1 cellular context compared by ENCODE assay signal in the genomic region with DNA sequence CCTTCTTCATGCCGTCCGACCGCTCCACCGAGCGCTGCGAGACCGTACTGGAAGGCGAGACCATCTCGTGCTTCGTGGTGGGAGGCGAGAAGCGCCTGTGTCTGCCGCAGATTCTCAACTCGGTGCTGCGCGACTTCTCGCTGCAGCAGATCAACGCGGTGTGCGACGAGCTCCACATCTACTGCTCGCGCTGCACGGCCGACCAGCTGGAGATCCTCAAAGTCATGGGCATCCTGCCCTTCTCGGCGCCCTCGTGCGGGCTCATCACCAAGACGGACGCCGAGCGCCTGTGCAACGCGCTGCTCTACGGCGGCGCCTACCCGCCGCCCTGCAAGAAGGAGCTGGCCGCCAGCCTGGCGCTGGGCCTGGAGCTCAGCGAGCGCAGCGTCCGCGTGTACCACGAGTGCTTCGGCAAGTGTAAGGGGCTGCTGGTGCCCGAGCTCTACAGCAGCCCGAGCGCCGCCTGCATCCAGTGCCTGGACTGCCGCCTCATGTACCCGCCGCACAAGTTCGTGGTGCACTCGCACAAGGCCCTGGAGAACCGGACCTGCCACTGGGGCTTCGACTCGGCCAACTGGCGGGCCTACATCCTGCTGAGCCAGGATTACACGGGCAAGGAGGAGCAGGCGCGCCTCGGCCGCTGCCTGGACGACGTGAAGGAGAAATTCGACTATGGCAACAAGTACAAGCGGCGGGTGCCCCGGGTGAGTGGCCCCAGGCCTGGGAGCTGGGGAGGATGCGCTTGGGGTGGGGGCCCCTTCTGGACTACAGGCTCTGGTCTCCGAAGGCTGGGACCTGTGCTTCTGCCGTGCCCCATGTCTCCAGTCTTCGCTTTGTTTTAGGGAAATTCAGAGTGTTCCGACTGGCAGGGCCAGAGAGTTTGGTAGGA.
TF ChIP-seq lines count a peak whose summit lies in the region.

No MANE protein-coding gene starts in this region.

TF ChIP-seq in HepG2, 621 proteins besides CTCF, POLR2A, EP300 and RAD21 (continued from another document and continues in another):
- TF ChIP-seq, protein P1, sequence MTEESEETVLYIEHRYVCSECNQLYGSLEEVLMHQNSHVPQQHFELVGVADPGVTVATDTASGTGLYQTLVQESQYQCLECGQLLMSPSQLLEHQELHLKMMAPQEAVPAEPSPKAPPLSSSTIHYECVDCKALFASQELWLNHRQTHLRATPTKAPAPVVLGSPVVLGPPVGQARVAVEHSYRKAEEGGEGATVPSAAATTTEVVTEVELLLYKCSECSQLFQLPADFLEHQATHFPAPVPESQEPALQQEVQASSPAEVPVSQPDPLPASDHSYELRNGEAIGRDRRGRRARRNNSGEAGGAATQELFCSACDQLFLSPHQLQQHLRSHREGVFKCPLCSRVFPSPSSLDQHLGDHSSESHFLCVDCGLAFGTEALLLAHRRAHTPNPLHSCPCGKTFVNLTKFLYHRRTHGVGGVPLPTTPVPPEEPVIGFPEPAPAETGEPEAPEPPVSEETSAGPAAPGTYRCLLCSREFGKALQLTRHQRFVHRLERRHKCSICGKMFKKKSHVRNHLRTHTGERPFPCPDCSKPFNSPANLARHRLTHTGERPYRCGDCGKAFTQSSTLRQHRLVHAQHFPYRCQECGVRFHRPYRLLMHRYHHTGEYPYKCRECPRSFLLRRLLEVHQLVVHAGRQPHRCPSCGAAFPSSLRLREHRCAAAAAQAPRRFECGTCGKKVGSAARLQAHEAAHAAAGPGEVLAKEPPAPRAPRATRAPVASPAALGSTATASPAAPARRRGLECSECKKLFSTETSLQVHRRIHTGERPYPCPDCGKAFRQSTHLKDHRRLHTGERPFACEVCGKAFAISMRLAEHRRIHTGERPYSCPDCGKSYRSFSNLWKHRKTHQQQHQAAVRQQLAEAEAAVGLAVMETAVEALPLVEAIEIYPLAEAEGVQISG (CRISPR knock-in tag; IDR thresholded peaks at IDR 0.05), result 0 out of 2 replicates have a peak, but pooled peaks have one; percentile 22
- TF ChIP-seq ZNF850 (CRISPR knock-in tag; conservative IDR thresholded peaks at IDR 0.05), result no peak
- TF ChIP-seq, protein P2, sequence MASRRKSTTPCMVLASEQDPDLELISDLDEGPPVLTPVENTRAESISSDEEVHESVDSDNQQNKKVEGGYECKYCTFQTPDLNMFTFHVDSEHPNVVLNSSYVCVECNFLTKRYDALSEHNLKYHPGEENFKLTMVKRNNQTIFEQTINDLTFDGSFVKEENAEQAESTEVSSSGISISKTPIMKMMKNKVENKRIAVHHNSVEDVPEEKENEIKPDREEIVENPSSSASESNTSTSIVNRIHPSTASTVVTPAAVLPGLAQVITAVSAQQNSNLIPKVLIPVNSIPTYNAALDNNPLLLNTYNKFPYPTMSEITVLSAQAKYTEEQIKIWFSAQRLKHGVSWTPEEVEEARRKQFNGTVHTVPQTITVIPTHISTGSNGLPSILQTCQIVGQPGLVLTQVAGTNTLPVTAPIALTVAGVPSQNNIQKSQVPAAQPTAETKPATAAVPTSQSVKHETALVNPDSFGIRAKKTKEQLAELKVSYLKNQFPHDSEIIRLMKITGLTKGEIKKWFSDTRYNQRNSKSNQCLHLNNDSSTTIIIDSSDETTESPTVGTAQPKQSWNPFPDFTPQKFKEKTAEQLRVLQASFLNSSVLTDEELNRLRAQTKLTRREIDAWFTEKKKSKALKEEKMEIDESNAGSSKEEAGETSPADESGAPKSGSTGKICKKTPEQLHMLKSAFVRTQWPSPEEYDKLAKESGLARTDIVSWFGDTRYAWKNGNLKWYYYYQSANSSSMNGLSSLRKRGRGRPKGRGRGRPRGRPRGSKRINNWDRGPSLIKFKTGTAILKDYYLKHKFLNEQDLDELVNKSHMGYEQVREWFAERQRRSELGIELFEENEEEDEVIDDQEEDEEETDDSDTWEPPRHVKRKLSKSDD (CRISPR knock-in tag; IDR thresholded peaks at IDR 0.05; ENCODE audit: low read depth), result no peak
- TF ChIP-seq, protein P3, sequence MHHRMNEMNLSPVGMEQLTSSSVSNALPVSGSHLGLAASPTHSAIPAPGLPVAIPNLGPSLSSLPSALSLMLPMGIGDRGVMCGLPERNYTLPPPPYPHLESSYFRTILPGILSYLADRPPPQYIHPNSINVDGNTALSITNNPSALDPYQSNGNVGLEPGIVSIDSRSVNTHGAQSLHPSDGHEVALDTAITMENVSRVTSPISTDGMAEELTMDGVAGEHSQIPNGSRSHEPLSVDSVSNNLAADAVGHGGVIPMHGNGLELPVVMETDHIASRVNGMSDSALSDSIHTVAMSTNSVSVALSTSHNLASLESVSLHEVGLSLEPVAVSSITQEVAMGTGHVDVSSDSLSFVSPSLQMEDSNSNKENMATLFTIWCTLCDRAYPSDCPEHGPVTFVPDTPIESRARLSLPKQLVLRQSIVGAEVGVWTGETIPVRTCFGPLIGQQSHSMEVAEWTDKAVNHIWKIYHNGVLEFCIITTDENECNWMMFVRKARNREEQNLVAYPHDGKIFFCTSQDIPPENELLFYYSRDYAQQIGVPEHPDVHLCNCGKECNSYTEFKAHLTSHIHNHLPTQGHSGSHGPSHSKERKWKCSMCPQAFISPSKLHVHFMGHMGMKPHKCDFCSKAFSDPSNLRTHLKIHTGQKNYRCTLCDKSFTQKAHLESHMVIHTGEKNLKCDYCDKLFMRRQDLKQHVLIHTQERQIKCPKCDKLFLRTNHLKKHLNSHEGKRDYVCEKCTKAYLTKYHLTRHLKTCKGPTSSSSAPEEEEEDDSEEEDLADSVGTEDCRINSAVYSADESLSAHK (CRISPR knock-in tag; IDR thresholded peaks at IDR 0.05; ENCODE audit: borderline replicate concordance), result no peak
- no peak for TF ChIP-seq ZNF790 (CRISPR knock-in tag; IDR thresholded peaks at IDR 0.05; ENCODE audit: borderline replicate concordance)
- TF ChIP-seq, protein P4, sequence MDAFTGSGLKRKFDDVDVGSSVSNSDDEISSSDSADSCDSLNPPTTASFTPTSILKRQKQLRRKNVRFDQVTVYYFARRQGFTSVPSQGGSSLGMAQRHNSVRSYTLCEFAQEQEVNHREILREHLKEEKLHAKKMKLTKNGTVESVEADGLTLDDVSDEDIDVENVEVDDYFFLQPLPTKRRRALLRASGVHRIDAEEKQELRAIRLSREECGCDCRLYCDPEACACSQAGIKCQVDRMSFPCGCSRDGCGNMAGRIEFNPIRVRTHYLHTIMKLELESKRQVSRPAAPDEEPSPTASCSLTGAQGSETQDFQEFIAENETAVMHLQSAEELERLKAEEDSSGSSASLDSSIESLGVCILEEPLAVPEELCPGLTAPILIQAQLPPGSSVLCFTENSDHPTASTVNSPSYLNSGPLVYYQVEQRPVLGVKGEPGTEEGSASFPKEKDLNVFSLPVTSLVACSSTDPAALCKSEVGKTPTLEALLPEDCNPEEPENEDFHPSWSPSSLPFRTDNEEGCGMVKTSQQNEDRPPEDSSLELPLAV (CRISPR knock-in tag; conservative IDR thresholded peaks at IDR 0.05; ENCODE audit: low read depth), result no peak
- TF ChIP-seq, protein P5, sequence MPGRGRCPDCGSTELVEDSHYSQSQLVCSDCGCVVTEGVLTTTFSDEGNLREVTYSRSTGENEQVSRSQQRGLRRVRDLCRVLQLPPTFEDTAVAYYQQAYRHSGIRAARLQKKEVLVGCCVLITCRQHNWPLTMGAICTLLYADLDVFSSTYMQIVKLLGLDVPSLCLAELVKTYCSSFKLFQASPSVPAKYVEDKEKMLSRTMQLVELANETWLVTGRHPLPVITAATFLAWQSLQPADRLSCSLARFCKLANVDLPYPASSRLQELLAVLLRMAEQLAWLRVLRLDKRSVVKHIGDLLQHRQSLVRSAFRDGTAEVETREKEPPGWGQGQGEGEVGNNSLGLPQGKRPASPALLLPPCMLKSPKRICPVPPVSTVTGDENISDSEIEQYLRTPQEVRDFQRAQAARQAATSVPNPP (CRISPR knock-in tag; IDR thresholded peaks at IDR 0.05), result no peak
- TF ChIP-seq HIVEP1 (CRISPR knock-in tag; IDR thresholded peaks at IDR 0.05), result 0 out of 2 replicates have a peak, but pooled peaks have one; percentile 12
- 0 out of 2 replicates have a peak, but pooled peaks have one; percentile 71 for TF ChIP-seq ZNF432 (CRISPR knock-in tag; IDR thresholded peaks at IDR 0.05; ENCODE audit: borderline replicate concordance)
- no peak for TF ChIP-seq EHMT2 (IDR thresholded peaks at IDR 0.05; ENCODE audit: borderline replicate concordance, low read depth, low read length)
- TF ChIP-seq, protein P6, sequence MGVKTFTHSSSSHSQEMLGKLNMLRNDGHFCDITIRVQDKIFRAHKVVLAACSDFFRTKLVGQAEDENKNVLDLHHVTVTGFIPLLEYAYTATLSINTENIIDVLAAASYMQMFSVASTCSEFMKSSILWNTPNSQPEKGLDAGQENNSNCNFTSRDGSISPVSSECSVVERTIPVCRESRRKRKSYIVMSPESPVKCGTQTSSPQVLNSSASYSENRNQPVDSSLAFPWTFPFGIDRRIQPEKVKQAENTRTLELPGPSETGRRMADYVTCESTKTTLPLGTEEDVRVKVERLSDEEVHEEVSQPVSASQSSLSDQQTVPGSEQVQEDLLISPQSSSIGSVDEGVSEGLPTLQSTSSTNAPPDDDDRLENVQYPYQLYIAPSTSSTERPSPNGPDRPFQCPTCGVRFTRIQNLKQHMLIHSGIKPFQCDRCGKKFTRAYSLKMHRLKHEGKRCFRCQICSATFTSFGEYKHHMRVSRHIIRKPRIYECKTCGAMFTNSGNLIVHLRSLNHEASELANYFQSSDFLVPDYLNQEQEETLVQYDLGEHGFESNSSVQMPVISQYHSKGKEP (CRISPR knock-in tag; IDR thresholded peaks at IDR 0.05), result no peak
- TF ChIP-seq ZNF331 (CRISPR knock-in tag; IDR thresholded peaks at IDR 0.05), result no peak
- no peak for TF ChIP-seq BRCA1 (CRISPR knock-in tag; IDR thresholded peaks at IDR 0.05)
- TF ChIP-seq, protein P7, sequence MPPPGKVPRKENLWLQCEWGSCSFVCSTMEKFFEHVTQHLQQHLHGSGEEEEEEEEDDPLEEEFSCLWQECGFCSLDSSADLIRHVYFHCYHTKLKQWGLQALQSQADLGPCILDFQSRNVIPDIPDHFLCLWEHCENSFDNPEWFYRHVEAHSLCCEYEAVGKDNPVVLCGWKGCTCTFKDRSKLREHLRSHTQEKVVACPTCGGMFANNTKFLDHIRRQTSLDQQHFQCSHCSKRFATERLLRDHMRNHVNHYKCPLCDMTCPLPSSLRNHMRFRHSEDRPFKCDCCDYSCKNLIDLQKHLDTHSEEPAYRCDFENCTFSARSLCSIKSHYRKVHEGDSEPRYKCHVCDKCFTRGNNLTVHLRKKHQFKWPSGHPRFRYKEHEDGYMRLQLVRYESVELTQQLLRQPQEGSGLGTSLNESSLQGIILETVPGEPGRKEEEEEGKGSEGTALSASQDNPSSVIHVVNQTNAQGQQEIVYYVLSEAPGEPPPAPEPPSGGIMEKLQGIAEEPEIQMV (CRISPR knock-in tag; IDR thresholded peaks at IDR 0.05; ENCODE audit: low read depth), result 0 out of 2 replicates have a peak, but pooled peaks have one; percentile 53
- TF ChIP-seq ZMYM3 (CRISPR knock-in tag; IDR thresholded peaks at IDR 0.05), result no peak
- TF ChIP-seq SRY (CRISPR knock-in tag; IDR thresholded peaks at IDR 0.05), result no peak
- no peak for TF ChIP-seq MEIS1 (CRISPR knock-in tag; IDR thresholded peaks at IDR 0.05; ENCODE audit: borderline replicate concordance)
- no peak for TF ChIP-seq FIP1L1 (IDR thresholded peaks at IDR 0.05; ENCODE audit: borderline replicate concordance, insufficient read depth, low read depth, low read length)
- no peak for TF ChIP-seq ZFP36L2 (CRISPR knock-in tag; IDR thresholded peaks at IDR 0.05)
- peak; percentile 51; the same call in 1 of the 2 replicates for TF ChIP-seq ZSCAN21 (CRISPR knock-in tag; IDR thresholded peaks at IDR 0.05; ENCODE audit: borderline replicate concordance)
- TF ChIP-seq, protein P8, sequence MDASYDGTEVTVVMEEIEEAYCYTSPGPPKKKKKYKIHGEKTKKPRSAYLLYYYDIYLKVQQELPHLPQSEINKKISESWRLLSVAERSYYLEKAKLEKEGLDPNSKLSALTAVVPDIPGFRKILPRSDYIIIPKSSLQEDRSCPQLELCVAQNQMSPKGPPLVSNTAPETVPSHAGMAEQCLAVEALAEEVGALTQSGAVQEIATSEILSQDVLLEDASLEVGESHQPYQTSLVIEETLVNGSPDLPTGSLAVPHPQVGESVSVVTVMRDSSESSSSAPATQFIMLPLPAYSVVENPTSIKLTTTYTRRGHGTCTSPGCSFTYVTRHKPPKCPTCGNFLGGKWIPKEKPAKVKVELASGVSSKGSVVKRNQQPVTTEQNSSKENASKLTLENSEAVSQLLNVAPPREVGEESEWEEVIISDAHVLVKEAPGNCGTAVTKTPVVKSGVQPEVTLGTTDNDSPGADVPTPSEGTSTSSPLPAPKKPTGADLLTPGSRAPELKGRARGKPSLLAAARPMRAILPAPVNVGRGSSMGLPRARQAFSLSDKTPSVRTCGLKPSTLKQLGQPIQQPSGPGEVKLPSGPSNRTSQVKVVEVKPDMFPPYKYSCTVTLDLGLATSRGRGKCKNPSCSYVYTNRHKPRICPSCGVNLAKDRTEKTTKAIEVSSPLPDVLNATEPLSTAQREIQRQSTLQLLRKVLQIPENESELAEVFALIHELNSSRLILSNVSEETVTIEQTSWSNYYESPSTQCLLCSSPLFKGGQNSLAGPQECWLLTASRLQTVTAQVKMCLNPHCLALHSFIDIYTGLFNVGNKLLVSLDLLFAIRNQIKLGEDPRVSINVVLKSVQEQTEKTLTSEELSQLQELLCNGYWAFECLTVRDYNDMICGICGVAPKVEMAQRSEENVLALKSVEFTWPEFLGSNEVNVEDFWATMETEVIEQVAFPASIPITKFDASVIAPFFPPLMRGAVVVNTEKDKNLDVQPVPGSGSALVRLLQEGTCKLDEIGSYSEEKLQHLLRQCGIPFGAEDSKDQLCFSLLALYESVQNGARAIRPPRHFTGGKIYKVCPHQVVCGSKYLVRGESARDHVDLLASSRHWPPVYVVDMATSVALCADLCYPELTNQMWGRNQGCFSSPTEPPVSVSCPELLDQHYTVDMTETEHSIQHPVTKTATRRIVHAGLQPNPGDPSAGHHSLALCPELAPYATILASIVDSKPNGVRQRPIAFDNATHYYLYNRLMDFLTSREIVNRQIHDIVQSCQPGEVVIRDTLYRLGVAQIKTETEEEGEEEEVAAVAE (CRISPR knock-in tag; IDR thresholded peaks at IDR 0.05; ENCODE audit: borderline replicate concordance), result no peak
- TF ChIP-seq PAWR (CRISPR knock-in tag; IDR thresholded peaks at IDR 0.05; ENCODE audit: borderline replicate concordance), result no peak
- TF ChIP-seq U2AF1 (optimal IDR thresholded peaks at IDR 0.05; ENCODE audit: low read depth, low read length), result no peak
- TF ChIP-seq, protein P9, sequence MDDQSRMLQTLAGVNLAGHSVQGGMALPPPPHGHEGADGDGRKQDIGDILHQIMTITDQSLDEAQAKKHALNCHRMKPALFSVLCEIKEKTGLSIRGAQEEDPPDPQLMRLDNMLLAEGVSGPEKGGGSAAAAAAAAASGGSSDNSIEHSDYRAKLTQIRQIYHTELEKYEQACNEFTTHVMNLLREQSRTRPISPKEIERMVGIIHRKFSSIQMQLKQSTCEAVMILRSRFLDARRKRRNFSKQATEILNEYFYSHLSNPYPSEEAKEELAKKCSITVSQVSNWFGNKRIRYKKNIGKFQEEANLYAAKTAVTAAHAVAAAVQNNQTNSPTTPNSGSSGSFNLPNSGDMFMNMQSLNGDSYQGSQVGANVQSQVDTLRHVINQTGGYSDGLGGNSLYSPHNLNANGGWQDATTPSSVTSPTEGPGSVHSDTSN (CRISPR knock-in tag; IDR thresholded peaks at IDR 0.05; ENCODE audit: borderline replicate concordance), result no peak
- TF ChIP-seq PHF21A (CRISPR knock-in tag; IDR thresholded peaks at IDR 0.05), result 0 out of 2 replicates have a peak, but pooled peaks have one; percentile 9
- TF ChIP-seq ZFAT (CRISPR knock-in tag; conservative IDR thresholded peaks at IDR 0.05), result no peak
